In the genomic region with DNA sequence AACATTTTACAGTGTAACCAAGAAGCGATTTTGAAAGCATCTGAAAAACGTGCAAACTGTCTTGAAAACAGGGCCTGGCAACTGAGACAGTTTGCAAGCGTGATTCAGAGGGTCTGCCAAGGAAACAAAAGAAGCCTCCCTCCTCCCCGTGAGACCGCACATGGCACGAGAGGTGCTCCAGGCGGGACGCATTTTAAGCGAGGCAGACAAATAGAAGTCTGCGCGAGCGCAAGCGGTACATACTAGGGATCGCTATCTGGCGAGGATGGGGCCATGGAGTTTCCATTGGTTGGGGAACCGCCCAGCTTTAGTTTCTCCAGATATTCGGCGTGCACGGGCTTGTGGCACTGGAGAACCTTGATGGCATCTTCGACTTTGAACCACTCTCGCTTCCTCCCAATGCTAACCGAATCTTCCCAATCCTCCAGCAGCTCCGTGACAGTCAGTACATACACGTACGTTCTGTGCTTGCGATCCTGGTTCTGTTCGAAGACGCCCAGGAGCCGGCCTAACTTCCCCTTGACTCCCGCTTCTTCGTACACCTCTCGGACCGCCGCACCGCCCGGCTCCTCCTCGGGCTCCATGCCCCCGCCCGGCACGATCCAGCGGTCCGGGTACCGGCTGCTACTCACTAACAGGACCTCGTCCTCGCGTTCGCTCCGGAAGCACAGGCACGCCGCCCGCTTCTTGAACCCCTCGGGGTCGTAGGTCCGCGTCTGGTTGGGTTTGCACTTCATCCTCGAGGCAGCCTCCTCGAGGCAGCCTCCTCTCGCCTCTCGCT, we compare ENCODE assay signal across 8 cellular contexts. TPM values are rescaled to one million over a fixed set of nuclear protein-coding genes. Genes with fewer than 3 reads are reported as not detected.
DNase-seq lines count a peak whose midpoint lies in the region; ATAC-seq and TF ChIP-seq lines count a peak whose summit lies in the region.
"Not testable (repeated sequence)": the region's sequence is repeated elsewhere in the genome, so short reads cannot be mapped to it uniquely, and the experiment has no call there.

No MANE protein-coding gene starts in this region.

- not testable (repeated sequence) for H3F3A ChIP-seq in GM23338 (replicated peaks; ENCODE audit: low read depth); neural progenitor cell (ENCODE audit: low read depth)

- peak overlapping the region; percentile 75 to 89 (median 83) for H3K4me3 Mint-ChIP-seq in CD8-positive, alpha-beta memory T cell
- H3K4me3 Mint-ChIP-seq in GM23338 (peak overlapping the region; percentile 82), neural progenitor cell (peak overlapping the region; percentile 92)
- H3K4me3 Mint-ChIP-seq in dendritic cell treated with granulocyte-macrophage colony-stimulating factor and Interleukin-4, amounts not matched to agents 40 ng/mL and 50 ng/mL, for 4 days = peak overlapping the region; percentile 78

- H4K20me1 ChIP-seq in GM23338 (replicated peaks; ENCODE audit: insufficient read depth); hepatocyte (ENCODE audit: insufficient read depth, poor library complexity, severe bottlenecking); neural progenitor cell (ENCODE audit: low read depth): not testable (repeated sequence)

- H2AFZ ChIP-seq in GM23338, hepatocyte: not testable (repeated sequence)
- peak overlapping the region; percentile 36 for H2AFZ ChIP-seq in neural progenitor cell (replicated peaks)

- H3K36me3 Mint-ChIP-seq in CD8-positive, alpha-beta memory T cell; GM23338 (ENCODE audit: low read depth); dendritic cell treated with granulocyte-macrophage colony-stimulating factor and Interleukin-4, amounts not matched to agents 40 ng/mL and 50 ng/mL, for 4 days (ENCODE audit: low read depth); neural progenitor cell: not testable (repeated sequence)

- not testable (repeated sequence) for H3K4me1 ChIP-seq in CD8-positive, alpha-beta memory T cell (ENCODE audit: insufficient read depth, low read length); hepatocyte (ENCODE audit: insufficient read depth); neural progenitor cell; stomach smooth muscle (ENCODE audit: control insufficient read depth, insufficient read depth, low read length)
- H3K4me1 ChIP-seq in GM23338 (ENCODE audit: insufficient read depth) = peaks cover 13% of the 10 kb centered on the region; the same call in 1 of the 2 replicates

- H3K79me2 ChIP-seq in GM23338 (replicated peaks; ENCODE audit: insufficient read depth) (peaks cover 44% of the 10 kb centered on the region), neural progenitor cell (ENCODE audit: low read depth) (peaks cover 37% of the 10 kb centered on the region)
- not testable (repeated sequence) for H3K79me2 ChIP-seq in hepatocyte

- not testable (repeated sequence) for H3K9me3 Mint-ChIP-seq in CD8-positive, alpha-beta memory T cell; GM23338; dendritic cell treated with granulocyte-macrophage colony-stimulating factor and Interleukin-4, amounts not matched to agents 40 ng/mL and 50 ng/mL, for 4 days
- H3K9me3 Mint-ChIP-seq in neural progenitor cell = peaks cover 10% of the 10 kb centered on the region

- POLR2A ChIA-PET in CD8-positive, alpha-beta memory T cell (lab: Charles Lee) = not testable (repeated sequence)

- H3K27me3 ChIP-seq in CD8-positive, alpha-beta memory T cell (ENCODE audit: insufficient read depth, low read length, poor library complexity, severe bottlenecking); GM23338 (ENCODE audit: insufficient read depth); hepatocyte; neural progenitor cell; stomach smooth muscle (ENCODE audit: control insufficient read depth in 1 of 2, insufficient read depth in 2 of 2, low read length in 2 of 2): not testable (repeated sequence)

- not testable (repeated sequence) for H3K36me3 ChIP-seq in CD8-positive, alpha-beta memory T cell (ENCODE audit: insufficient read depth, low read length); GM23338 (ENCODE audit: insufficient read depth); hepatocyte (replicated peaks; ENCODE audit: insufficient read depth, low read depth); neural progenitor cell; stomach smooth muscle (ENCODE audit: control insufficient read depth in 2 of 2, insufficient read depth in 2 of 2, low read length in 2 of 2)

- H3K27me3 Mint-ChIP-seq in CD8-positive, alpha-beta memory T cell = peaks cover 19 to 34% of the 10 kb centered on the region in 2 donors
- H3K27me3 Mint-ChIP-seq in GM23338 (ENCODE audit: insufficient read depth, low read depth, poor library complexity); neural progenitor cell (ENCODE audit: insufficient read depth, low read depth): not testable (repeated sequence)
- H3K27me3 Mint-ChIP-seq in dendritic cell treated with granulocyte-macrophage colony-stimulating factor and Interleukin-4, amounts not matched to agents 40 ng/mL and 50 ng/mL, for 4 days = peaks cover 39% of the 10 kb centered on the region

- H3K4me2 ChIP-seq in GM23338 (peak overlapping the region; percentile 85), hepatocyte (peak overlapping the region; percentile 78), neural progenitor cell (peak overlapping the region; percentile 82)

- not testable (repeated sequence) for TF ChIP-seq CTCF in GM23338 (conservative IDR thresholded peaks at IDR 0.05; ENCODE audit: low read depth in 2 of 2); hepatocyte (IDR thresholded peaks at IDR 0.05; ENCODE audit: poor library complexity); neural progenitor cell (IDR thresholded peaks at IDR 0.05)

- H3K27ac ChIP-seq in CD8-positive, alpha-beta memory T cell (ENCODE audit: low read depth, low read length); GM23338 (ENCODE audit: low read depth); neural progenitor cell; stomach smooth muscle (ENCODE audit: low read length): not testable (repeated sequence)
- peak overlapping the region; percentile 62 for H3K27ac ChIP-seq in hepatocyte

- not testable (repeated sequence) for H3K9me3 ChIP-seq in CD8-positive, alpha-beta memory T cell (ENCODE audit: low read length); hepatocyte (ENCODE audit: low read depth); neural progenitor cell (ENCODE audit: low read depth); stomach smooth muscle (ENCODE audit: control insufficient read depth in 2 of 2, low read length in 2 of 2)

- peak; percentile 69 for ATAC-seq in GM23338

- not testable (repeated sequence) for H3K9ac ChIP-seq in neural progenitor cell; stomach smooth muscle (ENCODE audit: low read length in 2 of 2)

- not testable (repeated sequence) for H3K4me3 ChIP-seq in CD8-positive, alpha-beta memory T cell (ENCODE audit: low read length); hepatocyte
- H3K4me3 ChIP-seq in GM23338 = peak overlapping the region; percentile 65
- peak overlapping the region; percentile 54 for H3K4me3 ChIP-seq in neural progenitor cell
- peak overlapping the region; percentile 40 to 68 for H3K4me3 ChIP-seq in stomach smooth muscle (ENCODE audit: low read length in 2 of 2)

- not testable (repeated sequence) for DNase-seq in CD8-positive, alpha-beta memory T cell
- DNase-seq in GM23338 (ENCODE audit: low spot score) (peak; percentile 39), NCI-H69 (lab: John Stamatoyannopoulos, UW) (peak; percentile 0), hepatocyte (ENCODE audit: low spot score) (peak; percentile 8), neural progenitor cell (ENCODE audit: low spot score) (peak; percentile 47)
- peak; percentile 49 for DNase-seq in activated CD8-positive, alpha-beta memory T cell treated with anti-CD3 and anti-CD28 coated beads, Interleukin-2, amount 50 U/mL, for 48 hours

- WGBS in hepatocyte (ENCODE audit: low lambda C conversion rate, missing lambda C conversion rate) = 36% methylated on average over 35 of the region's 59 CpGs

- not testable (repeated sequence) for H3K27ac Mint-ChIP-seq in CD8-positive, alpha-beta memory T cell; GM23338; dendritic cell treated with granulocyte-macrophage colony-stimulating factor and Interleukin-4, amounts not matched to agents 40 ng/mL and 50 ng/mL, for 4 days; neural progenitor cell

- H3K4me1 Mint-ChIP-seq in CD8-positive, alpha-beta memory T cell = peaks cover 5 to 18% (median 8%) of the 10 kb centered on the region in 3 donors
- H3K4me1 Mint-ChIP-seq in GM23338 = peaks cover 11% of the 10 kb centered on the region; the same call in 2 of the 3 replicates
- H3K4me1 Mint-ChIP-seq in dendritic cell treated with granulocyte-macrophage colony-stimulating factor and Interleukin-4, amounts not matched to agents 40 ng/mL and 50 ng/mL, for 4 days (ENCODE audit: low read depth) = not testable (repeated sequence)
- peaks cover 10% of the 10 kb centered on the region for H3K4me1 Mint-ChIP-seq in neural progenitor cell

- CTCF ChIA-PET in CD8-positive, alpha-beta memory T cell (lab: Charles Lee) = not testable (repeated sequence)

- intact Hi-C loops in dendritic cell treated with granulocyte-macrophage colony-stimulating factor and Interleukin-4, amounts not matched to agents 40 ng/mL and 50 ng/mL, for 4 days (cut with micrococcal nuclease) = not testable (repeated sequence)

- not testable (repeated sequence) for H3K9me2 ChIP-seq in GM23338 (ENCODE audit: insufficient read depth); hepatocyte (replicated peaks; ENCODE audit: insufficient read depth)

RNA-seq across cellular contexts. Expression of a gene that starts 0.5 kb away (rescaled TPM):
- 1 to 10 TPM; 1.6 to 2.0 TPM for total RNA-seq in CD8-positive, alpha-beta memory T cell
- polyA plus RNA-seq in CD8-positive, alpha-beta memory T cell = 0.82 TPM
- total RNA-seq in GM23338 (2014; rRNA removed; shearing (Covaris generic)) = 39.2 and 52.7 TPM in 2 replicates
- polyA plus RNA-seq in GM23338 (2016; fragmentation: Nextera tagmentation; extraction: Ambion mirVana) = 25.0 and 27.5 TPM in 2 replicates
- total RNA-seq in hepatocyte = 8.3 and 10.7 TPM in 2 replicates
- 4.6 and 5.6 TPM in 2 replicates for polyA plus RNA-seq in hepatocyte
- total RNA-seq in neural progenitor cell (ENCODE audit: low replicate concordance) = 35.7 and 58.4 TPM in 2 replicates
